Comparison of ENCODE assay signal across 8 cellular contexts in genomic region chr17:75289832-75290337, GRCh38. TPM values are rescaled to one million over a fixed set of nuclear protein-coding genes. Genes with fewer than 3 reads are reported as not detected.
DNase-seq lines count a peak whose midpoint lies in the region; ATAC-seq and TF ChIP-seq lines count a peak whose summit lies in the region.

No MANE protein-coding gene starts in this region.

- peaks cover 10% of the 10 kb centered on the region for H3K36me3 Mint-ChIP-seq in T-helper 1 cell treated with Interleukin-12 subunit alpha and Interleukin-12 subunit beta and Interleukin-4 antibody, amounts not matched to agents 30 μg/mL and 1 μg/mL, for 36 hours (ENCODE audit: low read depth)

- H3K4me1 ChIP-seq in breast epithelium: no peaks in the 10 kb centered on the region

- intact Hi-C loops in breast epithelium (cut with DNase I; ENCODE audit: low total_unique reads): no loop called here

- H3K36me3 ChIP-seq in breast epithelium: no peaks in the 10 kb centered on the region

- TF ChIP-seq POLR2A in breast epithelium (IDR thresholded peaks at IDR 0.05): no peak

- H3K27me3 ChIP-seq in breast epithelium (no peaks in the 10 kb centered on the region), layer of hippocampus (ENCODE audit: control insufficient read depth, insufficient read depth, low read length) (no peaks in the 10 kb centered on the region)

- H3K9me3 Mint-ChIP-seq in T-helper 1 cell treated with Interleukin-12 subunit alpha and Interleukin-12 subunit beta and Interleukin-4 antibody, amounts not matched to agents 30 μg/mL and 1 μg/mL, for 36 hours: no peaks in the 10 kb centered on the region

- H3K4me3 ChIP-seq in breast epithelium: peak overlapping the region; percentile 69 to 82 (median 71)

- no peak for ATAC-seq in HG02610 (IDR thresholded peaks at IDR 0.05; ENCODE audit: unreplicated experiment)

- peak overlapping the region; percentile 100 for H3K27ac Mint-ChIP-seq in T-helper 1 cell treated with Interleukin-12 subunit alpha and Interleukin-12 subunit beta and Interleukin-4 antibody, amounts not matched to agents 30 μg/mL and 1 μg/mL, for 36 hours

- no peaks in the 10 kb centered on the region for H3K9me3 ChIP-seq in breast epithelium

- peak overlapping the region; percentile 97 for H3K4me3 Mint-ChIP-seq in T-helper 1 cell treated with Interleukin-12 subunit alpha and Interleukin-12 subunit beta and Interleukin-4 antibody, amounts not matched to agents 30 μg/mL and 1 μg/mL, for 36 hours

- H3K27me3 Mint-ChIP-seq in T-helper 1 cell treated with Interleukin-12 subunit alpha and Interleukin-12 subunit beta and Interleukin-4 antibody, amounts not matched to agents 30 μg/mL and 1 μg/mL, for 36 hours (ENCODE audit: low read depth): no peaks in the 10 kb centered on the region

- peaks cover 23% of the 10 kb centered on the region for H3K4me1 Mint-ChIP-seq in T-helper 1 cell treated with Interleukin-12 subunit alpha and Interleukin-12 subunit beta and Interleukin-4 antibody, amounts not matched to agents 30 μg/mL and 1 μg/mL, for 36 hours (ENCODE audit: low read depth)

- peak; percentile 41 to 43 for DNase-seq in activated CD8-positive, alpha-beta memory T cell treated with anti-CD3 and anti-CD28 coated beads for 4 hours (ENCODE audit: low read depth in 2 of 2)
- no peak for DNase-seq in activated CD8-positive, alpha-beta memory T cell treated with anti-CD3 and anti-CD28 coated beads for 24 hours
- peak; percentile 29 for DNase-seq in HS-5 (ENCODE audit: low read depth)
- peak in 1 of 2 donors; percentile 30 for DNase-seq in breast epithelium (ENCODE audit: low spot score in 2 of 2)
- peak; percentile 51 to 54 for DNase-seq in stimulated activated CD4-positive, alpha-beta T cell treated with anti-CD3 and anti-CD28 coated beads, Interleukin-2, amount 100 ng/mL, for 48 hours

- H3K27ac ChIP-seq in breast epithelium: peak overlapping the region; percentile 92 to 94
- peak overlapping the region; percentile 85 for H3K27ac ChIP-seq in layer of hippocampus (ENCODE audit: low read depth, low read length)

- TF ChIP-seq CTCF in breast epithelium (IDR thresholded peaks at IDR 0.05): peak in 1 of 3 donors; percentile 9

RNA-seq across cellular contexts. Expression of gene SLC25A19, which starts 0.7 kb away (rescaled TPM):
- total RNA-seq in breast epithelium: 10 to 100 TPM; 11.4 to 13.8 (median 12.3) TPM

RNA-seq across cellular contexts. Expression of gene MIF4GD, which starts 18.9 kb away (rescaled TPM):
- total RNA-seq in breast epithelium: 10 to 100 TPM; 26.2 to 38.7 (median 28.8) TPM

RNA-seq across cellular contexts. Expression of gene MRPS7, which starts 28.2 kb away (rescaled TPM):
- total RNA-seq in breast epithelium: 10 to 100 TPM; 37.0 to 46.5 (median 40.1) TPM

RNA-seq across cellular contexts. Expression of gene GGA3, which starts 28.5 kb away (rescaled TPM):
- 10 to 100 TPM; 20.0 to 35.0 (median 32.8) TPM for total RNA-seq in breast epithelium
